Comparison of ENCODE assay signal across 1 cellular context in the genomic region with DNA sequence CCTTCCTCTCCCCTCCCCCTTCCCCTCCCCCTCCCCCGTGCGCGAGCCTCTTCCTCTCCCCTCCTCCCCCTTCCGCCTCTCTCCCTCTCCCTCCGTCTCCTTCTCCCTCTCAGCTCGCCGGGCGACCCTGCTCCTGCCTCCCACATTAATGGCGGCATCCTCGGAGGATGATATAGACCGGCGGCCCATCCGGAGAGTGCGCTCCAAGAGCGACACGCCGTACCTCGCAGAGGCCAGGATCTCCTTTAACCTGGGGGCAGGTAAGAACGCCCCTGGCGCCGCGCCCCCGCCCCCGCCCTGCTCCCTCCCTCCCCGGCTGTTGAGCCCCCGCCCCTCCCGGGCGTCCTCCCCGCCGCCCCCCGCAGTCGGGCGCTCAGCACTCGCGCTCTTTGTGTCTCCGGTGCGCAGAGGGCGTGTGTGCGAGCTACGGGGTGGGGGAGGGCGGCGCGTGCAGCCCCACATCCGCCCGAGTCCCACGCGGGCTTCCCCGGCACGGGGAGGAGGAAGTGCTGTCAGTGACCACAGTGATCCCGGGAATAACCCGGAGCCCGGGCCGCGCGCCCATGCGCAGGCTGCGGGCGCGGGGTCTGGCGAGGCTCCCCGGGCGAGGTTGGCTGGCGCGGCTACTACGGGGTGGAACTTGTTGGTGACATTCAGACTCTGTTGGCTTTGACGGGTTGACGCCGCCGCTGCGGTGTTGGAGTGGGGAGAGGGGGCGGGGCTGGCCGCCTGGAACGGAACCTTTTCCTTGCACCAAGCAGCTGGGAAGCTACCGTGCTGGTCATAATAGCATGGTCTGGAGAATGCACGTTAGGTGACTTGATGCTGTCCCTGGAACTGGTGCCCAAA.
TF ChIP-seq lines count a peak whose summit lies in the region.

No MANE protein-coding gene starts in this region.

TF ChIP-seq in WTC11, 78 proteins besides CTCF, POLR2A, EP300 and RAD21 (continued from another document):
- TF ChIP-seq, protein P1, sequence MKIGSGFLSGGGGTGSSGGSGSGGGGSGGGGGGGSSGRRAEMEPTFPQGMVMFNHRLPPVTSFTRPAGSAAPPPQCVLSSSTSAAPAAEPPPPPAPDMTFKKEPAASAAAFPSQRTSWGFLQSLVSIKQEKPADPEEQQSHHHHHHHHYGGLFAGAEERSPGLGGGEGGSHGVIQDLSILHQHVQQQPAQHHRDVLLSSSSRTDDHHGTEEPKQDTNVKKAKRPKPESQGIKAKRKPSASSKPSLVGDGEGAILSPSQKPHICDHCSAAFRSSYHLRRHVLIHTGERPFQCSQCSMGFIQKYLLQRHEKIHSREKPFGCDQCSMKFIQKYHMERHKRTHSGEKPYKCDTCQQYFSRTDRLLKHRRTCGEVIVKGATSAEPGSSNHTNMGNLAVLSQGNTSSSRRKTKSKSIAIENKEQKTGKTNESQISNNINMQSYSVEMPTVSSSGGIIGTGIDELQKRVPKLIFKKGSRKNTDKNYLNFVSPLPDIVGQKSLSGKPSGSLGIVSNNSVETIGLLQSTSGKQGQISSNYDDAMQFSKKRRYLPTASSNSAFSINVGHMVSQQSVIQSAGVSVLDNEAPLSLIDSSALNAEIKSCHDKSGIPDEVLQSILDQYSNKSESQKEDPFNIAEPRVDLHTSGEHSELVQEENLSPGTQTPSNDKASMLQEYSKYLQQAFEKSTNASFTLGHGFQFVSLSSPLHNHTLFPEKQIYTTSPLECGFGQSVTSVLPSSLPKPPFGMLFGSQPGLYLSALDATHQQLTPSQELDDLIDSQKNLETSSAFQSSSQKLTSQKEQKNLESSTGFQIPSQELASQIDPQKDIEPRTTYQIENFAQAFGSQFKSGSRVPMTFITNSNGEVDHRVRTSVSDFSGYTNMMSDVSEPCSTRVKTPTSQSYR (CRISPR knock-in tag; IDR thresholded peaks at IDR 0.05): 0 out of 2 replicates have a peak, but pooled peaks have one; percentile 26
